ENCODE assay signal across 13 cellular contexts in the genomic region with DNA sequence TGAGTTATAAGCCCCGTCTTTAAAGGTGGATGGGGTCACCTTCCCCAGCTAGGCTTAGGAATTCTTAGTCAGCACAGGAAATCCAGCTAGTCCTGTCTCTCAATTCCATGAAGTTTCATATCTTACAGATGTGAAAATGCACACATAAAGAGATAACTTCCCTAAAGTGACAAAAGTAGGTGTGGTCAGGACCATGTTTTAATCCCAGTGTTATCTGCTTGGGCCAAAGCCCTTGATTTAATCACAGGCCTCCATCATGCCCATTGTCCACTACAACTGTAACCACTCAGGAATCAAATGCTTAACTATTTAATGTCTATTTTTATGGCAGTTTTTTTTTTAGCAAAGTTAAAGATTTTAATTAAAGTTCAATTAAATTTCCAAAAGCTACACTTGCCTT.
DNase-seq lines count a peak whose midpoint lies in the region; ATAC-seq, FAIRE-seq and TF ChIP-seq lines count a peak whose summit lies in the region.
"Had no signal": no experiment of that assay in that cellular context is flagged by ENCODE, and none has a peak within 500 bp of the region (broad histone marks: within the 10 kb centered on the region; RNA-seq: fewer than 3 reads in every experiment).

No MANE protein-coding gene starts in this region.

- POLR2A ChIA-PET in activated B cell treated with CpG ODN at 0.5 μM for 24 hours (lab: Charles Lee): interaction anchor here (0.6 to 3.4 kb wide), 3 partner anchors 23 to 374 kb away, joined by 3 to 20 read pairs (median 5); a partner anchor contains a TSS

- ATAC-seq in activated B cell treated with CpG ODN at 0.5 μM for 24 hours (ENCODE audit: low read depth) (no peak), naive B cell (ENCODE audit: low read depth in 2 of 2) (no peak)
- no peak for ATAC-seq in stimulated activated naive CD8-positive, alpha-beta T cell treated with anti-CD3 and anti-CD28 coated beads, Interleukin-15, Interleukin-2, amounts not matched to agents 100 U/mL and 50 U/mL, for 24 hours
- ATAC-seq: A549, GM23338 had no signal

- no peaks in the 10 kb centered on the region for H3K36me3 Mint-ChIP-seq in activated B cell treated with CpG ODN at 0.5 μM for 24 hours (ENCODE audit: low read depth)
- peaks cover 0 to 5% of the 10 kb centered on the region in 2 donors for H3K36me3 Mint-ChIP-seq in naive B cell
- H3K36me3 Mint-ChIP-seq: IgD-negative memory B cell had no signal

- H3K27me3 Mint-ChIP-seq in activated B cell treated with CpG ODN at 0.5 μM for 24 hours (no peaks in the 10 kb centered on the region), naive B cell (no peaks in the 10 kb centered on the region)
- H3K27me3 Mint-ChIP-seq: IgD-negative memory B cell had no signal

- FAIRE-seq in GM19239 (lab: Jason Lieb, UNC): peak; percentile 37
- FAIRE-seq: A549 had no signal

- no peak overlapping the region for H3K4me3 Mint-ChIP-seq in activated B cell treated with CpG ODN at 0.5 μM for 24 hours
- no peak overlapping the region for H3K4me3 Mint-ChIP-seq in naive B cell
- H3K4me3 Mint-ChIP-seq: CD14-positive monocyte, GM23338 had no signal

- CTCF ChIA-PET in activated B cell treated with CpG ODN at 0.5 μM for 24 hours (lab: Charles Lee): interaction anchor here (1.3 kb wide), 1 partner anchor 194 kb away, joined by 4 read pairs; a partner anchor contains a TSS

- H3K9me3 Mint-ChIP-seq in activated B cell treated with CpG ODN at 0.5 μM for 24 hours (no peaks in the 10 kb centered on the region), naive B cell (peaks cover 0 to 1% (median 0%) of the 10 kb centered on the region in 7 donors)
- H3K9me3 Mint-ChIP-seq: IgD-negative memory B cell had no signal

- no peak for TF ChIP-seq CTCF in activated B cell treated with CpG ODN at 0.5 μM for 24 hours (IDR thresholded peaks at IDR 0.05)

- intact Hi-C loops in activated B cell treated with CpG ODN at 0.5 μM for 24 hours (cut with micrococcal nuclease): loop anchor here (2.0 kb wide), 1 partner anchor 17 kb away; no protein-coding TSS in a partner anchor

- H3K27ac Mint-ChIP-seq in activated B cell treated with CpG ODN at 0.5 μM for 24 hours (peak overlapping the region; percentile 24), naive B cell (peak overlapping the region in 4 of 6 donors; percentile 6 to 95 (median 80))
- H3K27ac Mint-ChIP-seq: CD14-positive monocyte, GM23338 had no signal

- DNase-seq in GM19239 (ENCODE audit: insufficient read length, low spot score) (no peak), activated B cell treated with CpG ODN at 0.5 μM for 24 hours (no peak), naive B cell (no peak), COLO668 (lab: John Stamatoyannopoulos, UW; ENCODE audit: unreplicated experiment) (no peak), NCI-H2029 (lab: John Stamatoyannopoulos, UW) (no peak)
- DNase-seq in stimulated activated naive CD8-positive, alpha-beta T cell treated with anti-CD3 and anti-CD28 coated beads, Interleukin-15, Interleukin-2, amounts not matched to agents 100 U/mL and 50 U/mL, for 24 hours: no peak
- DNase-seq: Calu3, DMS 273 treated with DMSO at 0.1 percent for 48 hours, H7 had no signal

- H3K4me1 Mint-ChIP-seq in activated B cell treated with CpG ODN at 0.5 μM for 24 hours (peaks cover 41% of the 10 kb centered on the region), naive B cell (peaks cover 24 to 41% (median 34%) of the 10 kb centered on the region in 3 donors)
